11 cellular contexts compared by ENCODE assay signal in genomic region chr6:5731435-5731834, GRCh38.
A peak's percentile ranks its signal among the peaks of the same experiment; 100 is the strongest.
DNase-seq lines count a peak whose midpoint lies in the region; ATAC-seq and TF ChIP-seq lines count a peak whose summit lies in the region.
"Had no signal": no experiment of that assay in that cellular context is flagged by ENCODE, and none has a peak within 500 bp of the region (broad histone marks: within the 10 kb centered on the region; RNA-seq: fewer than 3 reads in every experiment).

No MANE protein-coding gene starts in this region.

- TF ChIP-seq CTCF in endodermal cell (conservative IDR thresholded peaks at IDR 0.05) = no peak

- 0 out of 22 replicates have a peak, but pooled peaks cover 0 to 3% (median 0%) of the 10 kb centered on the region in 11 experiments for H3K9me3 ChIP-seq in BLaER1 treated with 17β-estradiol and CSF1 and Interleukin-3, amounts not matched to agents 10 nM and 100 nM (replicated peaks in 1 of 11)
- no peaks in the 10 kb centered on the region for H3K9me3 ChIP-seq in endodermal cell (ENCODE audit: control insufficient read depth, low read length)
- H3K9me3 ChIP-seq: BE2C had no signal

- no peak overlapping the region for H3K9ac ChIP-seq in BLaER1 treated with 17β-estradiol and CSF1 and Interleukin-3, amounts not matched to agents 10 nM and 100 nM
- H3K9ac ChIP-seq in endodermal cell (ENCODE audit: extremely low read depth, low read length, poor library complexity, severe bottlenecking) = no peak overlapping the region

- no peaks in the 10 kb centered on the region for H3K27me3 Mint-ChIP-seq in activated T-helper 17 cell treated with anti-CD3 and anti-CD28 coated beads, Interleukin-2, amount 50 U/mL, for 72 hours
- no peaks in the 10 kb centered on the region for H3K27me3 Mint-ChIP-seq in endodermal cell (ENCODE audit: insufficient read depth)
- H3K27me3 Mint-ChIP-seq: CD8-positive, alpha-beta memory T cell had no signal

- 93 to 94% methylated on average over 6 to 7 of the region's 7 CpGs for whole genome bisulfite sequencing in endodermal cell (ENCODE audit: insufficient coverage in 1 of 2, insufficient read length in 1 of 2), 2 experiments

- H3K4me3 Mint-ChIP-seq in activated T-helper 17 cell treated with anti-CD3 and anti-CD28 coated beads, Interleukin-2, amount 50 U/mL, for 72 hours = no peak overlapping the region
- no peak overlapping the region for H3K4me3 Mint-ChIP-seq in endodermal cell
- H3K4me3 Mint-ChIP-seq: CD8-positive, alpha-beta memory T cell had no signal

- H3K27ac Mint-ChIP-seq in activated T-helper 17 cell treated with anti-CD3 and anti-CD28 coated beads, Interleukin-2, amount 50 U/mL, for 72 hours = peak overlapping the region; percentile 32
- H3K27ac Mint-ChIP-seq in endodermal cell = no peak overlapping the region

- H3K36me3 Mint-ChIP-seq in activated T-helper 17 cell treated with anti-CD3 and anti-CD28 coated beads, Interleukin-2, amount 50 U/mL, for 72 hours (ENCODE audit: low read depth) = no peaks in the 10 kb centered on the region
- no peaks in the 10 kb centered on the region for H3K36me3 Mint-ChIP-seq in endodermal cell (ENCODE audit: low read depth)

- peaks cover 12 to 77% (median 64%) of the 10 kb centered on the region in 10 experiments for H3K4me1 ChIP-seq in BLaER1 treated with 17β-estradiol and CSF1 and Interleukin-3, amounts not matched to agents 10 nM and 100 nM
- no peaks in the 10 kb centered on the region for H3K4me1 ChIP-seq in endodermal cell (ENCODE audit: control insufficient read depth, insufficient read depth, low read length)
- H3K4me1 ChIP-seq: BE2C had no signal

- peaks cover 3% of the 10 kb centered on the region for H3K4me1 Mint-ChIP-seq in activated T-helper 17 cell treated with anti-CD3 and anti-CD28 coated beads, Interleukin-2, amount 50 U/mL, for 72 hours
- H3K4me1 Mint-ChIP-seq in endodermal cell = peaks cover 6% of the 10 kb centered on the region

- H3K4me2 ChIP-seq in BLaER1 treated with 17β-estradiol and CSF1 and Interleukin-3, amounts not matched to agents 10 nM and 100 nM = peak overlapping the region in 7 of 11 experiments; percentile 80 to 90 (median 83); a peak in 8 of 22 replicates

- no peaks in the 10 kb centered on the region for H3K9me3 Mint-ChIP-seq in activated T-helper 17 cell treated with anti-CD3 and anti-CD28 coated beads, Interleukin-2, amount 50 U/mL, for 72 hours
- no peaks in the 10 kb centered on the region for H3K9me3 Mint-ChIP-seq in endodermal cell
- H3K9me3 Mint-ChIP-seq: CD8-positive, alpha-beta memory T cell had no signal

- 0 out of 22 replicates have a peak, but pooled peaks cover 0 to 8% (median 0%) of the 10 kb centered on the region in 11 experiments for H3K27me3 ChIP-seq in BLaER1 treated with 17β-estradiol and CSF1 and Interleukin-3, amounts not matched to agents 10 nM and 100 nM
- no peaks in the 10 kb centered on the region for H3K27me3 ChIP-seq in endodermal cell (ENCODE audit: control insufficient read depth, insufficient read depth, low read length, poor library complexity, severe bottlenecking)
- H3K27me3 ChIP-seq: BE2C had no signal

- peaks cover 0 to 6% (median 0%) of the 10 kb centered on the region in 11 experiments; a peak in 1 of 22 replicates for H4K20me1 ChIP-seq in BLaER1 treated with 17β-estradiol and CSF1 and Interleukin-3, amounts not matched to agents 10 nM and 100 nM

- DNase-seq in left colon (no peak), endodermal cell (no peak), hypothalamus (lab: John Stamatoyannopoulos, UW) (no peak)
- DNase-seq: BE2C; CD8-positive, alpha-beta memory T cell; IMR-90 had no signal

- ATAC-seq in activated T-helper 17 cell treated with anti-CD3 and anti-CD28 coated beads, Interleukin-2, amount 50 U/mL, for 72 hours (replicated peaks) = no peak
- ATAC-seq in left colon (peak; percentile 71), HG02885 (IDR thresholded peaks at IDR 0.05; ENCODE audit: poor library complexity, unreplicated experiment) (no peak), GM18909 (IDR thresholded peaks at IDR 0.05; ENCODE audit: poor library complexity, unreplicated experiment) (no peak)
- ATAC-seq: HCT116 had no signal

- intact Hi-C loops in left colon (cut with DNase I, micrococcal nuclease) = no loop called here

- H3K36me3 ChIP-seq in BLaER1 treated with 17β-estradiol and CSF1 and Interleukin-3, amounts not matched to agents 10 nM and 100 nM = no peaks in the 10 kb centered on the region
- no peaks in the 10 kb centered on the region for H3K36me3 ChIP-seq in endodermal cell (ENCODE audit: control insufficient read depth, insufficient read depth, low read length)
- H3K36me3 ChIP-seq: BE2C had no signal

- H3K4me3 ChIP-seq in BLaER1 treated with 17β-estradiol and CSF1 and Interleukin-3, amounts not matched to agents 10 nM and 100 nM = no peak overlapping the region
- no peak overlapping the region for H3K4me3 ChIP-seq in endodermal cell (ENCODE audit: low read length)

- H3K27ac ChIP-seq in BLaER1 treated with 17β-estradiol and CSF1 and Interleukin-3, amounts not matched to agents 10 nM and 100 nM = peak overlapping the region in 4 of 11 experiments; percentile 79 to 88 (median 82); a peak in 5 of 22 replicates
- H3K27ac ChIP-seq in endodermal cell (ENCODE audit: low read depth, low read length) = no peak overlapping the region
